Comparison of ENCODE assay signal across 26 cellular contexts in genomic region chr5:8865686-8866374, GRCh38.
"Had no signal": no experiment of that assay in that cellular context is flagged by ENCODE, and none has a peak within 500 bp of the region (broad histone marks: within the 10 kb centered on the region; RNA-seq: fewer than 3 reads in every experiment).

No MANE protein-coding gene starts in this region.

- ATAC-seq: activated naive CD8-positive, alpha-beta T cell treated with anti-CD3 and anti-CD28 coated beads, Interleukin-2, amount 50 U/mL, for 24 hours; gastroesophageal sphincter; heart right ventricle; left ventricle myocardium superior; mucosa of descending colon; pancreas; sciatic nerve; stimulated activated memory B cell treated with anti-CD40 and anti-IgM and Interleukin-4, amounts not matched to agents 10 μg/mL and 1 μg/mL and 100 μg/mL, for 72 hours had no signal

- H3K4me1 ChIP-seq: ascending aorta, esophagus muscularis mucosa, gastroesophageal sphincter, heart right ventricle, pancreas, tibial artery had no signal

- H3K4me2 ChIP-seq: smooth muscle cell had no signal

- H3K27me3 ChIP-seq: ascending aorta, esophagus muscularis mucosa, gastroesophageal sphincter, neutrophil, pancreas, tibial artery had no signal

- H3K4me3 ChIP-seq: ascending aorta, esophagus muscularis mucosa, gastroesophageal sphincter, heart right ventricle, mucosa of descending colon, pancreas, smooth muscle cell, tibial artery had no signal

- DNase-seq: activated CD4-positive, alpha-beta memory T cell treated with anti-CD3 and anti-CD28 coated beads, Interleukin-2, amount 10 ng/mL, durations not matched to agents 7 days and 5 days; activated CD4-positive, alpha-beta T cell treated with anti-CD3 and anti-CD28 coated beads for 48 hours; activated CD4-positive, CD25-positive, alpha-beta regulatory T cell; activated effector memory CD4-positive, alpha-beta T cell treated with Interleukin-2 at 50 U/mL for 16 hours; activated naive CD4-positive, alpha-beta T cell treated with anti-CD3 and anti-CD28 coated beads, Interleukin-2, amount 10 ng/mL, durations not matched to agents 7 days and 5 days; activated naive CD8-positive, alpha-beta T cell treated with anti-CD3 and anti-CD28 coated beads, Interleukin-2, amount 50 U/mL, for 24 hours; activated T-cell treated with anti-CD3 and anti-CD28 coated beads, Interleukin-2, amount 50 U/mL, for 1 hour; effector memory CD4-positive, alpha-beta T cell; heart right ventricle; kidney glomerular epithelial cell; left ventricle myocardium superior; mesenchymal stem cell; mucosa of descending colon; naive B cell; pancreas; stimulated activated CD4-positive, alpha-beta T cell treated with anti-CD3 and anti-CD28 coated beads, Interleukin-4, amount 100 ng/mL, for 4 hours; T-helper 1 cell; T-helper 9 cell; tibial artery had no signal

- H3K27ac ChIP-seq: ascending aorta, esophagus muscularis mucosa, gastroesophageal sphincter, heart right ventricle, neutrophil, pancreas, tibial artery had no signal

- H3K36me3 ChIP-seq: ascending aorta, esophagus muscularis mucosa, gastroesophageal sphincter, heart right ventricle, neutrophil, pancreas, tibial artery had no signal

- H3K9me3 ChIP-seq: ascending aorta, mucosa of descending colon, neutrophil, pancreas, tibial artery had no signal
